Comparison of ENCODE assay signal across 37 cellular contexts in the genomic region with DNA sequence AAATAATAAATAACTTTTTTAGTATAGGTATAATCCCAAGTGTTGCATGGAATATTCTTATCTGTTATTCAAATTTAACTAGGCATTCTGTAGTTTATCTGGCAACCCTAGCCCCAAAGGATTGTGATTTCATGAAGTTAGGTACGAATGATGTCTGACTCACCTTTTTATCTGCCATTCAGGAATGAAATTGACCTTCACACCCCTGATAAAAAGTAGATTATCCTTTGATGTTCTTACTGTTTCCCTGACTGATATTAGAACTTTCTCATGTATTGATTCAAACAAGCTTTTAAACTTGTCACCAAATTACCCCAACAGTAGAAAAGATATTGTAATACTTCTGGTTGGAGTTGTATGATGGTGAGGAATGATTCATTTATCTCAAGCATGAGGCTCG. TPM values are rescaled to one million over a fixed set of nuclear protein-coding genes. Genes with fewer than 3 reads are reported as not detected.
"Had no signal": no experiment of that assay in that cellular context is flagged by ENCODE, and none has a peak within 500 bp of the region (broad histone marks: within the 10 kb centered on the region; RNA-seq: fewer than 3 reads in every experiment).

No MANE protein-coding gene starts in this region.

- H3K36me3 Mint-ChIP-seq: activated CD4-positive, alpha-beta memory T cell treated with anti-CD3 and anti-CD28 coated beads for 36 hours; activated naive CD4-positive, alpha-beta T cell treated with anti-CD3 and anti-CD28 coated beads, Interleukin-2, amount 10 ng/mL, durations not matched to agents 7 days and 5 days; activated naive CD4-positive, alpha-beta T cell treated with anti-CD3 and anti-CD28 coated beads, Interleukin-2, amount 50 U/mL, for 24 hours; activated naive CD8-positive, alpha-beta T cell; activated naive CD8-positive, alpha-beta T cell treated with anti-CD3 and anti-CD28 coated beads, Interleukin-2, amount 10 ng/mL, durations not matched to agents 7 days and 5 days; brain had no signal

- H3K4me3 Mint-ChIP-seq: activated B cell treated with CpG ODN at 0.5 μM for 24 hours; activated CD4-positive, alpha-beta memory T cell treated with anti-CD3 and anti-CD28 coated beads for 36 hours; activated CD4-positive, alpha-beta T cell treated with anti-CD3 and anti-CD28 coated beads, Interleukin-2, amount 10 ng/mL, durations not matched to agents 24 days and 14 days; activated CD8-positive, alpha-beta T cell treated with anti-CD3 and anti-CD28 coated beads for 36 hours; activated naive CD4-positive, alpha-beta T cell treated with anti-CD3 and anti-CD28 coated beads, Interleukin-2, amount 10 ng/mL, durations not matched to agents 7 days and 5 days; activated naive CD4-positive, alpha-beta T cell treated with anti-CD3 and anti-CD28 coated beads, Interleukin-2, amount 50 U/mL, for 24 hours; activated naive CD8-positive, alpha-beta T cell; activated naive CD8-positive, alpha-beta T cell treated with anti-CD3 and anti-CD28 coated beads, Interleukin-2, amount 10 ng/mL, durations not matched to agents 7 days and 5 days; activated naive CD8-positive, alpha-beta T cell treated with anti-CD3 and anti-CD28 coated beads, Interleukin-2, amount 50 U/mL, for 24 hours; activated T-cell treated with anti-CD3 and anti-CD28 coated beads, Interleukin-2, amount 50 U/mL, for 24 hours; brain; central memory CD8-positive, alpha-beta T cell; T-helper 1 cell treated with Interleukin-12 subunit alpha and Interleukin-12 subunit beta and Interleukin-4 antibody, amounts not matched to agents 30 μg/mL and 1 μg/mL, for 36 hours; T-helper 2 cell treated with Interferon-gamma antibody and Interleukin-4, amounts not matched to agents 5 μg/mL and 100 μg/mL, for 36 hours had no signal

- H3K27me3 Mint-ChIP-seq: activated B cell treated with CpG ODN at 0.5 μM for 24 hours; activated CD4-positive, alpha-beta memory T cell treated with anti-CD3 and anti-CD28 coated beads for 36 hours; activated CD4-positive, alpha-beta T cell treated with anti-CD3 and anti-CD28 coated beads, Interleukin-2, amount 10 ng/mL, durations not matched to agents 24 days and 14 days; activated CD8-positive, alpha-beta T cell treated with anti-CD3 and anti-CD28 coated beads for 36 hours; activated naive CD4-positive, alpha-beta T cell treated with anti-CD3 and anti-CD28 coated beads, Interleukin-2, amount 10 ng/mL, durations not matched to agents 7 days and 5 days; activated naive CD8-positive, alpha-beta T cell treated with anti-CD3 and anti-CD28 coated beads, Interleukin-2, amount 10 ng/mL, durations not matched to agents 7 days and 5 days; activated naive CD8-positive, alpha-beta T cell treated with anti-CD3 and anti-CD28 coated beads, Interleukin-2, amount 50 U/mL, for 24 hours; activated T-cell treated with anti-CD3 and anti-CD28 coated beads, Interleukin-2, amount 50 U/mL, for 24 hours; central memory CD8-positive, alpha-beta T cell had no signal

- H3K4me1 ChIP-seq: ascending aorta had no signal

- H3K27me3 ChIP-seq: ascending aorta, cardiac muscle cell had no signal

- H3K36me3 ChIP-seq: ascending aorta, cardiac muscle cell had no signal

- DNase-seq: activated B cell treated with CpG ODN at 0.5 μM for 24 hours; activated CD4-positive, alpha-beta memory T cell treated with anti-CD3 and anti-CD28 coated beads for 36 hours; activated CD4-positive, alpha-beta T cell treated with anti-CD3 and anti-CD28 coated beads for 4 hours; activated CD4-positive, alpha-beta T cell treated with anti-CD3 and anti-CD28 coated beads, Interleukin-2, amount 10 ng/mL, durations not matched to agents 24 days and 14 days; activated CD4-positive, alpha-beta T cell treated with anti-CD3 and anti-CD28 coated beads, Interleukin-2, amount 50 U/mL, for 1 hour; activated CD4-positive, alpha-beta T cell treated with anti-CD3 and anti-CD28 coated beads, Interleukin-2, amount 50 U/mL, for 4 hours; activated CD4-positive, CD25-positive, alpha-beta regulatory T cell treated with anti-CD3 and anti-CD28 coated beads, Interleukin-2, amount 50 U/mL, for 72 hours; activated CD8-positive, alpha-beta memory T cell treated with anti-CD3 and anti-CD28 coated beads, Interleukin-2, amount 50 U/mL, for 4 hours; activated CD8-positive, alpha-beta T cell treated with anti-CD3 and anti-CD28 coated beads for 36 hours; activated effector memory CD4-positive, alpha-beta T cell treated with Interleukin-2 at 50 U/mL for 16 hours; activated gamma-delta T cell; activated naive CD4-positive, alpha-beta T cell treated with anti-CD3 and anti-CD28 coated beads, Interleukin-2, amount 10 ng/mL, durations not matched to agents 7 days and 5 days; activated naive CD4-positive, alpha-beta T cell treated with Interleukin-2 at 50 U/mL for 16 hours; activated naive CD8-positive, alpha-beta T cell treated with anti-CD3 and anti-CD28 coated beads, Interleukin-2, amount 10 ng/mL, durations not matched to agents 7 days and 5 days; activated naive CD8-positive, alpha-beta T cell treated with anti-CD3 and anti-CD28 coated beads, Interleukin-2, amount 50 U/mL, for 24 hours; activated T-cell treated with anti-CD3 and anti-CD28 coated beads, Interleukin-2, amount 50 U/mL, for 24 hours; activated T-cell treated with anti-CD3 and anti-CD28 coated beads, Interleukin-2, amount 50 U/mL, for 48 hours; amygdala; anterior cingulate cortex; caudate nucleus; cerebellar nuclear complex; T-helper 1 cell; T-helper 2 cell; T-helper 9 cell had no signal

- ATAC-seq: activated CD8-positive, alpha-beta T cell treated with anti-CD3 and anti-CD28 coated beads for 36 hours; activated naive CD8-positive, alpha-beta T cell treated with anti-CD3 and anti-CD28 coated beads, Interleukin-2, amount 50 U/mL, for 24 hours had no signal

- FAIRE-seq: bronchial epithelial cell, TTC549 had no signal

- H3K4me3 ChIP-seq: ascending aorta, cardiac muscle cell had no signal

- H3K9me3 Mint-ChIP-seq: activated B cell treated with CpG ODN at 0.5 μM for 24 hours; activated CD4-positive, alpha-beta memory T cell treated with anti-CD3 and anti-CD28 coated beads for 36 hours; activated naive CD8-positive, alpha-beta T cell treated with anti-CD3 and anti-CD28 coated beads, Interleukin-2, amount 10 ng/mL, durations not matched to agents 7 days and 5 days; T-helper 1 cell treated with Interleukin-12 subunit alpha and Interleukin-12 subunit beta and Interleukin-4 antibody, amounts not matched to agents 30 μg/mL and 1 μg/mL, for 36 hours; T-helper 2 cell treated with Interferon-gamma antibody and Interleukin-4, amounts not matched to agents 5 μg/mL and 100 μg/mL, for 36 hours had no signal

- H3K27ac Mint-ChIP-seq: activated B cell treated with CpG ODN at 0.5 μM for 24 hours; activated CD4-positive, alpha-beta memory T cell treated with anti-CD3 and anti-CD28 coated beads for 36 hours; activated CD4-positive, alpha-beta T cell treated with anti-CD3 and anti-CD28 coated beads, Interleukin-2, amount 10 ng/mL, durations not matched to agents 24 days and 14 days; activated CD8-positive, alpha-beta T cell treated with anti-CD3 and anti-CD28 coated beads for 36 hours; activated naive CD4-positive, alpha-beta T cell treated with anti-CD3 and anti-CD28 coated beads, Interleukin-2, amount 10 ng/mL, durations not matched to agents 7 days and 5 days; activated naive CD4-positive, alpha-beta T cell treated with anti-CD3 and anti-CD28 coated beads, Interleukin-2, amount 50 U/mL, for 24 hours; activated naive CD8-positive, alpha-beta T cell; activated naive CD8-positive, alpha-beta T cell treated with anti-CD3 and anti-CD28 coated beads, Interleukin-2, amount 10 ng/mL, durations not matched to agents 7 days and 5 days; activated naive CD8-positive, alpha-beta T cell treated with anti-CD3 and anti-CD28 coated beads, Interleukin-2, amount 50 U/mL, for 24 hours; activated T-cell treated with anti-CD3 and anti-CD28 coated beads, Interleukin-2, amount 50 U/mL, for 24 hours; activated T-helper 2 cell treated with anti-CD3 and anti-CD28 coated beads, Interferon-gamma antibody, Interleukin-2, Interleukin-4, amounts not matched to agents 10 μg/mL and 5 μg/mL and 100 μg/mL, durations not matched to agents 14 hours and 24 hours and 36 hours; brain; T-helper 1 cell treated with Interleukin-12 subunit alpha and Interleukin-12 subunit beta and Interleukin-4 antibody, amounts not matched to agents 30 μg/mL and 1 μg/mL, for 36 hours; T-helper 2 cell treated with Interferon-gamma antibody and Interleukin-4, amounts not matched to agents 5 μg/mL and 100 μg/mL, for 36 hours had no signal

- H3K9me3 ChIP-seq: ascending aorta had no signal

- H3K4me1 Mint-ChIP-seq: activated B cell treated with CpG ODN at 0.5 μM for 24 hours; activated CD4-positive, alpha-beta T cell treated with anti-CD3 and anti-CD28 coated beads, Interleukin-2, amount 10 ng/mL, durations not matched to agents 24 days and 14 days; activated naive CD4-positive, alpha-beta T cell treated with anti-CD3 and anti-CD28 coated beads, Interleukin-2, amount 10 ng/mL, durations not matched to agents 7 days and 5 days; activated naive CD4-positive, alpha-beta T cell treated with anti-CD3 and anti-CD28 coated beads, Interleukin-2, amount 50 U/mL, for 24 hours; activated naive CD8-positive, alpha-beta T cell treated with anti-CD3 and anti-CD28 coated beads, Interleukin-2, amount 10 ng/mL, durations not matched to agents 7 days and 5 days; activated naive CD8-positive, alpha-beta T cell treated with anti-CD3 and anti-CD28 coated beads, Interleukin-2, amount 50 U/mL, for 24 hours; brain; central memory CD8-positive, alpha-beta T cell had no signal

- H3K27ac ChIP-seq: ascending aorta, cardiac muscle cell, VCaP had no signal

RNA-seq across cellular contexts. Expression of a gene that starts 43.5 kb away (rescaled TPM):
- total RNA-seq: activated B cell treated with CpG ODN at 0.5 μM for 24 hours; activated CD4-positive, alpha-beta memory T cell treated with anti-CD3 and anti-CD28 coated beads for 36 hours; activated CD4-positive, alpha-beta T cell treated with anti-CD3 and anti-CD28 coated beads, Interleukin-2, amount 10 ng/mL, durations not matched to agents 24 days and 14 days; activated CD8-positive, alpha-beta memory T cell treated with anti-CD3 and anti-CD28 coated beads for 36 hours; activated CD8-positive, alpha-beta T cell treated with anti-CD3 and anti-CD28 coated beads for 36 hours; activated naive CD8-positive, alpha-beta T cell treated with anti-CD3 and anti-CD28 coated beads, Interleukin-2, amount 10 ng/mL, durations not matched to agents 7 days and 5 days; activated T-helper 2 cell treated with anti-CD3 and anti-CD28 coated beads, Interferon-gamma antibody, Interleukin-2, Interleukin-4, amounts not matched to agents 10 μg/mL and 5 μg/mL and 100 μg/mL, durations not matched to agents 14 hours and 24 hours and 36 hours; ascending aorta had no signal
